Comparison of ENCODE assay signal across 9 cellular contexts in genomic region chr4:123415977-123416376, GRCh38. TPM values are rescaled to one million over a fixed set of nuclear protein-coding genes. Genes with fewer than 3 reads are reported as not detected.
DNase-seq lines count a peak whose midpoint lies in the region; ATAC-seq, FAIRE-seq and TF ChIP-seq lines count a peak whose summit lies in the region.
"Had no signal": no experiment of that assay in that cellular context is flagged by ENCODE, and none has a peak within 500 bp of the region (broad histone marks: within the 10 kb centered on the region; RNA-seq: fewer than 3 reads in every experiment).

No MANE protein-coding gene starts in this region.

- no peak for TF ChIP-seq EP300 in stomach (IDR thresholded peaks at IDR 0.05)

- no peak for DNase-seq in GM18507 (ENCODE audit: extremely low spot score, insufficient read length, low read depth)
- DNase-seq in MV-4-11 (lab: John Stamatoyannopoulos, UW) = peak; percentile 89
- DNase-seq in activated naive CD4-positive, alpha-beta T cell treated with anti-CD3 and anti-CD28 coated beads, Interleukin-2, amount 50 U/mL, for 16 hours = peak; percentile 34
- DNase-seq in neuronal stem cell (ENCODE audit: low spot score) = no peak
- no peak for DNase-seq in substantia nigra (lab: John Stamatoyannopoulos, UW)
- no peak for DNase-seq in stomach
- DNase-seq: left ventricle myocardium superior had no signal

- H3K4ac ChIP-seq in neuronal stem cell (ENCODE audit: low read length) = no peak overlapping the region

- no peaks in the 10 kb centered on the region for H3K79me1 ChIP-seq in neuronal stem cell (ENCODE audit: low read depth, low read length)

- H3K27me3 ChIP-seq in neuronal stem cell (ENCODE audit: control insufficient read depth in 3 of 3, insufficient read depth in 3 of 3, low read depth in 1 of 3, low read length in 3 of 3) (no peaks in the 10 kb centered on the region), stomach (no peaks in the 10 kb centered on the region)

- H3K18ac ChIP-seq in neuronal stem cell (ENCODE audit: low read length) = peak overlapping the region; percentile 52

- no peak overlapping the region for H2BK12ac ChIP-seq in neuronal stem cell (ENCODE audit: low read length)

- H2AFZ ChIP-seq in neuronal stem cell (ENCODE audit: low read length) = no peak overlapping the region

- no peak overlapping the region for H3K27ac ChIP-seq in neuronal stem cell (replicated peaks; ENCODE audit: low read length)
- no peak overlapping the region for H3K27ac ChIP-seq in substantia nigra (ENCODE audit: low read depth, low read length, poor library complexity, severe bottlenecking)
- H3K27ac ChIP-seq in stomach = peak overlapping the region in 1 of 5 donors; percentile 1

- no peak overlapping the region for H2BK15ac ChIP-seq in neuronal stem cell (ENCODE audit: low read length)

- H3K4me2 ChIP-seq in neuronal stem cell (ENCODE audit: insufficient read depth, low read length, poor library complexity, severe bottlenecking) = no peak overlapping the region

- WGBS in neuronal stem cell (ENCODE audit: extremely low coverage in 2 of 2, insufficient read length in 2 of 2, insufficient replicate concordance in 1 of 2), 2 donors = no CpG with 5 or more reads among the region's 6 CpGs
- 58 to 70% (median 65%) methylated on average over 6 of the region's 6 CpGs for WGBS in stomach, 5 donors

- intact Hi-C loops in stomach (cut with DNase I; ENCODE audit: low total_unique reads) = no loop called here

- H4K8ac ChIP-seq in neuronal stem cell (ENCODE audit: low read depth, low read length) = no peak overlapping the region

- no peaks in the 10 kb centered on the region for H3K9me3 ChIP-seq in neuronal stem cell (replicated peaks in 1 of 2; ENCODE audit: control insufficient read depth in 2 of 2, insufficient read depth in 1 of 2, low read depth in 1 of 2, low read length in 2 of 2)
- no peaks in the 10 kb centered on the region for H3K9me3 ChIP-seq in stomach

- no peak overlapping the region for H2BK120ac ChIP-seq in neuronal stem cell (ENCODE audit: low read depth, low read length)

- no peak overlapping the region for H2AK5ac ChIP-seq in neuronal stem cell (ENCODE audit: low read depth, low read length)

- ATAC-seq in GM18858 (IDR thresholded peaks at IDR 0.05; ENCODE audit: unreplicated experiment) = no peak
- no peak for ATAC-seq in GM19351 (IDR thresholded peaks at IDR 0.05; ENCODE audit: unreplicated experiment)
- ATAC-seq: left ventricle myocardium superior had no signal

- H3K36me3 ChIP-seq in neuronal stem cell (replicated peaks in 1 of 2; ENCODE audit: control insufficient read depth in 2 of 2, insufficient read depth in 2 of 2, low read length in 2 of 2) (no peaks in the 10 kb centered on the region), stomach (no peaks in the 10 kb centered on the region)

- H3K14ac ChIP-seq in neuronal stem cell (ENCODE audit: low read length) = no peak overlapping the region

- TF ChIP-seq CTCF in stomach (IDR thresholded peaks at IDR 0.05) = no peak

- H3K9ac ChIP-seq in neuronal stem cell (ENCODE audit: low read depth, low read length, poor library complexity) = no peak overlapping the region

- TF ChIP-seq POLR2A in stomach (IDR thresholded peaks at IDR 0.05) = no peak

- H4K91ac ChIP-seq in neuronal stem cell (ENCODE audit: low read depth, low read length, poor library complexity) = no peak overlapping the region

- H3K4me3 ChIP-seq in neuronal stem cell (ENCODE audit: low read length in 2 of 2) (no peak overlapping the region), stomach (no peak overlapping the region)

- H3K23ac ChIP-seq in neuronal stem cell (ENCODE audit: low read depth, low read length, poor library complexity) = no peak overlapping the region

- FAIRE-seq in GM18507 (lab: Jason Lieb, UNC) = peak; percentile 9

- no peak overlapping the region for H2BK5ac ChIP-seq in neuronal stem cell (ENCODE audit: low read length)

- H3K4me1 ChIP-seq in neuronal stem cell (ENCODE audit: control insufficient read depth in 2 of 2, insufficient read depth in 1 of 2, low read depth in 1 of 2, low read length in 2 of 2) = peaks cover 6 to 30% of the 10 kb centered on the region in 2 donors
- H3K4me1 ChIP-seq in stomach = peaks cover 9 to 57% (median 30%) of the 10 kb centered on the region in 4 donors

RNA-seq across cellular contexts. Expression of gene SPRY1, which starts 19.4 kb away (rescaled TPM):
- polyA plus RNA-seq in neuronal stem cell (2013, experiment 1 of 2) = 92.4 TPM
- polyA plus RNA-seq in neuronal stem cell (2013, experiment 2 of 2) = 97.0 TPM
- 10 to 100 TPM; 21.4 to 85.2 (median 55.4) TPM for total RNA-seq in stomach
- 10 to 100 TPM; 15.7 to 48.3 (median 21.2) TPM for polyA plus RNA-seq in stomach

Comparison
In these comparisons a context has a peak if more than half of its experiments do, and no peak if none do; other contexts are left out.
1. DNase-seq: peak in MV-4-11 (single experiment) and activated naive CD4-positive, alpha-beta T cell treated with anti-CD3 and anti-CD28 coated beads, Interleukin-2, amount 50 U/mL, for 16 hours (single experiment); none in GM18507 (single experiment), neuronal stem cell (single experiment), substantia nigra (0 of 49) and stomach (single experiment).